In the genomic region with DNA sequence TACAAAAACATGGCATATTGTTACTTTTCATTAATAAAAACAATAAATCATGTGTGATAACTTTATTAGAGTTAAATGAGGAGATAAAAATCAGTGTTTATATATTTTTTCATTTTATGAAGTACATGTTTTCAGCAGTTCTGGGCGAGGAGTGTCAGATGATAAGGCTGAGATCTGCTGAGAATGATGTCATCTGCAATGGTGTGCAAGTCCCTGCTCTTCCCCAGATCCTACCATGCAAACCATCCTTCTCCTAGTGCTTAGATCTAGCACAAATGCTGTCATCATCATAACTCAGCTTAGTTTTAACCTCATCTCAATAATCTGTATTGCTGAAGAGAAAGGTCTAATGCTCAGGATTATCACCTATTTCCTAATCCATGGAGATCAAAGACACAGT, we compare ENCODE assay signal across 21 cellular contexts.
DNase-seq lines count a peak whose midpoint lies in the region; ATAC-seq lines count a peak whose summit lies in the region.
"Had no signal": no experiment of that assay in that cellular context is flagged by ENCODE, and none has a peak within 500 bp of the region (broad histone marks: within the 10 kb centered on the region; RNA-seq: fewer than 3 reads in every experiment).

No MANE protein-coding gene starts in this region.

- H3K4me1 Mint-ChIP-seq in stimulated activated naive CD8-positive, alpha-beta T cell treated with anti-CD3 and anti-CD28 coated beads, Interleukin-15, amount 100 ng/mL, for 72 hours = no peaks in the 10 kb centered on the region
- H3K4me1 Mint-ChIP-seq: CD8-positive, alpha-beta memory T cell had no signal

- DNase-seq in DMS53 (lab: John Stamatoyannopoulos, UW) = peak; percentile 24
- no peak for DNase-seq in DMS53 treated with DMSO at 0.1 percent for 48 hours (lab: John Stamatoyannopoulos, UW; ENCODE audit: unreplicated experiment)
- peak; percentile 44 for DNase-seq in NCI-H82 (lab: John Stamatoyannopoulos, UW)
- no peak for DNase-seq in NCI-H82 treated with DMSO at 0.1 percent for 48 hours (lab: John Stamatoyannopoulos, UW; ENCODE audit: unreplicated experiment)
- no peak for DNase-seq in stimulated activated naive CD8-positive, alpha-beta T cell treated with anti-CD3 and anti-CD28 coated beads, Interleukin-15, Interleukin-2, amounts not matched to agents 100 U/mL and 50 U/mL, for 24 hours
- DNase-seq in stimulated activated naive CD8-positive, alpha-beta T cell treated with anti-CD3 and anti-CD28 coated beads, Interleukin-15, amount 100 ng/mL, for 72 hours = no peak
- no peak for DNase-seq in activated effector memory CD4-positive, alpha-beta T cell treated with anti-CD3 and anti-CD28 coated beads, Interleukin-2, amount 50 U/mL, for 16 hours
- DNase-seq: 8988T; ACHN; AML-193; BE2C; CD4-positive, alpha-beta T cell; CD8-positive, alpha-beta memory T cell; DMS 273 treated with DMSO at 0.1 percent for 48 hours; DND-41; GM23248; H7; HCEC 1CT had no signal

- H3K27me3 Mint-ChIP-seq in stimulated activated naive CD8-positive, alpha-beta T cell treated with anti-CD3 and anti-CD28 coated beads, Interleukin-15, amount 100 ng/mL, for 72 hours = peaks cover 16% of the 10 kb centered on the region

- H3K9me3 Mint-ChIP-seq in stimulated activated naive CD8-positive, alpha-beta T cell treated with anti-CD3 and anti-CD28 coated beads, Interleukin-15, amount 100 ng/mL, for 72 hours = no peaks in the 10 kb centered on the region
- H3K9me3 Mint-ChIP-seq: CD4-positive, alpha-beta T cell had no signal

- H3K27ac Mint-ChIP-seq in stimulated activated naive CD8-positive, alpha-beta T cell treated with anti-CD3 and anti-CD28 coated beads, Interleukin-15, amount 100 ng/mL, for 72 hours = no peak overlapping the region
- H3K27ac Mint-ChIP-seq: CD14-positive monocyte; CD4-positive, alpha-beta T cell; CD8-positive, alpha-beta memory T cell had no signal

- ATAC-seq in stimulated activated naive CD8-positive, alpha-beta T cell treated with anti-CD3 and anti-CD28 coated beads, Interleukin-15, Interleukin-2, amounts not matched to agents 100 U/mL and 50 U/mL, for 24 hours = peak; percentile 9
- ATAC-seq in stimulated activated naive CD8-positive, alpha-beta T cell treated with anti-CD3 and anti-CD28 coated beads, Interleukin-15, amount 100 ng/mL, for 72 hours = no peak
- ATAC-seq: A549, GM12878 had no signal

- no peak overlapping the region for H3K4me3 Mint-ChIP-seq in stimulated activated naive CD8-positive, alpha-beta T cell treated with anti-CD3 and anti-CD28 coated beads, Interleukin-15, amount 100 ng/mL, for 72 hours
- H3K4me3 Mint-ChIP-seq: CD14-positive monocyte; CD4-positive, alpha-beta T cell; CD8-positive, alpha-beta memory T cell had no signal

Comparison
In these comparisons a context has a peak if more than half of its experiments do, and no peak if none do; other contexts are left out.
1. DNase-seq: peak in DMS53 (single experiment) and NCI-H82 (single experiment); none in DMS53 treated with DMSO at 0.1 percent for 48 hours (single experiment), NCI-H82 treated with DMSO at 0.1 percent for 48 hours (single experiment), stimulated activated naive CD8-positive, alpha-beta T cell treated with anti-CD3 and anti-CD28 coated beads, Interleukin-15, Interleukin-2, amounts not matched to agents 100 U/mL and 50 U/mL, for 24 hours (single experiment), stimulated activated naive CD8-positive, alpha-beta T cell treated with anti-CD3 and anti-CD28 coated beads, Interleukin-15, amount 100 ng/mL, for 72 hours (0 of 2) and activated effector memory CD4-positive, alpha-beta T cell treated with anti-CD3 and anti-CD28 coated beads, Interleukin-2, amount 50 U/mL, for 16 hours (single experiment).